8 cellular contexts compared by ENCODE assay signal in the genomic region with DNA sequence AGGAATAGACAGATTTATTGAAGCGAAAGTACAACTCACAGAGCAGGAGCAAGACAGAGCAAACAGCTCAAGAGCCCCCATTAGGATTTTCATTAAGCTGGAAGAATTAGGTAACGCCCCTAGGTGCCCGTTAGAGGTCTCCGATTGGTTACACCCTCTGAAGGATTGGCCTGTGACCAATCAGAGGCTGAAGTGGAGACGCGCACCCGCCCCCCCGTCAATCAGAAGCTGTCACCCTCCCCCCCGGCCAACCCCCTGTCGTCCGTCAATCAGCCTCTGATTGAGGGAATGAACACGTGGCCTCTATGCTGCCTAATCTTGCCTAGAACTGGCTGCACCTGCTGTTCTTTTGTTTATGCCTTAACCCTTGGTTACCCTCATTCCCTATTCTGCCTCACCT. TPM values are rescaled to one million over a fixed set of nuclear protein-coding genes. Genes with fewer than 3 reads are reported as not detected.
DNase-seq lines count a peak whose midpoint lies in the region; ATAC-seq and TF ChIP-seq lines count a peak whose summit lies in the region.
"Not testable (repeated sequence)": the region's sequence is repeated elsewhere in the genome, so short reads cannot be mapped to it uniquely, and the experiment has no call there.

No MANE protein-coding gene starts in this region.

- intact Hi-C loops in activated CD4-positive, alpha-beta T cell treated with anti-CD3 and anti-CD28 coated beads, Interleukin-2, amount 10 ng/mL, durations not matched to agents 24 days and 14 days (cut with micrococcal nuclease); testis (cut with DNase I; ENCODE audit: low total_unique reads): not testable (repeated sequence)

- not testable (repeated sequence) for H3K4me3 ChIP-seq in testis

- POLR2A ChIA-PET in activated naive CD8-positive, alpha-beta T cell treated with anti-CD3 and anti-CD28 coated beads, Interleukin-2, amount 10 ng/mL, durations not matched to agents 7 days and 5 days (lab: Charles Lee): not testable (repeated sequence)

- H3K9me3 ChIP-seq in testis: not testable (repeated sequence)

- WGBS in testis, 2 donors: 26 to 55% methylated on average over 10 to 12 of the region's 12 CpGs

- not testable (repeated sequence) for H3K4me1 ChIP-seq in testis

- H3K4me1 Mint-ChIP-seq in activated CD4-positive, alpha-beta T cell treated with anti-CD3 and anti-CD28 coated beads, Interleukin-2, amount 10 ng/mL, durations not matched to agents 24 days and 14 days; activated naive CD8-positive, alpha-beta T cell treated with anti-CD3 and anti-CD28 coated beads, Interleukin-2, amount 10 ng/mL, durations not matched to agents 7 days and 5 days; nephron: not testable (repeated sequence)

- not testable (repeated sequence) for H3K36me3 ChIP-seq in testis (ENCODE audit: low read depth, missing control alignments)

- not testable (repeated sequence) for TF ChIP-seq CTCF in nephron (IDR thresholded peaks at IDR 0.05; ENCODE audit: unreplicated experiment in 3 of 3); testis (IDR thresholded peaks at IDR 0.05)

- not testable (repeated sequence) for H3K27ac ChIP-seq in testis

- not testable (repeated sequence) for H3K27me3 ChIP-seq in testis

- not testable (repeated sequence) for TF ChIP-seq POLR2A in testis (IDR thresholded peaks at IDR 0.05)

- peaks cover 13% of the 10 kb centered on the region for H3K27me3 Mint-ChIP-seq in activated CD4-positive, alpha-beta T cell treated with anti-CD3 and anti-CD28 coated beads, Interleukin-2, amount 10 ng/mL, durations not matched to agents 24 days and 14 days
- H3K27me3 Mint-ChIP-seq in activated naive CD8-positive, alpha-beta T cell treated with anti-CD3 and anti-CD28 coated beads, Interleukin-2, amount 10 ng/mL, durations not matched to agents 7 days and 5 days: peaks cover 16% of the 10 kb centered on the region
- H3K27me3 Mint-ChIP-seq in nephron (ENCODE audit: low read depth): peaks cover 36% of the 10 kb centered on the region

- H3K27ac Mint-ChIP-seq in activated CD4-positive, alpha-beta T cell treated with anti-CD3 and anti-CD28 coated beads, Interleukin-2, amount 10 ng/mL, durations not matched to agents 24 days and 14 days; activated naive CD8-positive, alpha-beta T cell treated with anti-CD3 and anti-CD28 coated beads, Interleukin-2, amount 10 ng/mL, durations not matched to agents 7 days and 5 days: not testable (repeated sequence)
- H3K27ac Mint-ChIP-seq in nephron: peak overlapping the region in 1 of 3 experiments; percentile 59

- DNase-seq in DMS153 treated with DMSO at 0.1 percent for 48 hours (lab: John Stamatoyannopoulos, UW; ENCODE audit: unreplicated experiment) (peak; percentile 29), NCI-H1417 (lab: John Stamatoyannopoulos, UW) (peak in 2 of 3 experiments; percentile 88 to 97), NCI-H510A treated with DMSO at 0.1 percent for 48 hours (lab: John Stamatoyannopoulos, UW) (peak; percentile 65), hippocampal formation (lab: John Stamatoyannopoulos, UW) (peak; percentile 1 to 10), testis (peak; percentile 52)
- not testable (repeated sequence) for DNase-seq in activated CD4-positive, alpha-beta T cell treated with anti-CD3 and anti-CD28 coated beads, Interleukin-2, amount 10 ng/mL, durations not matched to agents 24 days and 14 days; activated naive CD8-positive, alpha-beta T cell treated with anti-CD3 and anti-CD28 coated beads, Interleukin-2, amount 10 ng/mL, durations not matched to agents 7 days and 5 days

- not testable (repeated sequence) for H3K9me3 Mint-ChIP-seq in activated CD4-positive, alpha-beta T cell treated with anti-CD3 and anti-CD28 coated beads, Interleukin-2, amount 10 ng/mL, durations not matched to agents 24 days and 14 days; activated naive CD8-positive, alpha-beta T cell treated with anti-CD3 and anti-CD28 coated beads, Interleukin-2, amount 10 ng/mL, durations not matched to agents 7 days and 5 days; nephron

- ATAC-seq in activated naive CD8-positive, alpha-beta T cell treated with anti-CD3 and anti-CD28 coated beads, Interleukin-2, amount 10 ng/mL, durations not matched to agents 7 days and 5 days (ENCODE audit: low read depth): not testable (repeated sequence)

- H3K4me3 Mint-ChIP-seq in activated CD4-positive, alpha-beta T cell treated with anti-CD3 and anti-CD28 coated beads, Interleukin-2, amount 10 ng/mL, durations not matched to agents 24 days and 14 days: peak overlapping the region; percentile 44
- peak overlapping the region; percentile 20 for H3K4me3 Mint-ChIP-seq in activated naive CD8-positive, alpha-beta T cell treated with anti-CD3 and anti-CD28 coated beads, Interleukin-2, amount 10 ng/mL, durations not matched to agents 7 days and 5 days
- H3K4me3 Mint-ChIP-seq in nephron: peak overlapping the region; percentile 58 to 82 (median 79)

- not testable (repeated sequence) for H3K36me3 Mint-ChIP-seq in activated CD4-positive, alpha-beta T cell treated with anti-CD3 and anti-CD28 coated beads, Interleukin-2, amount 10 ng/mL, durations not matched to agents 24 days and 14 days (ENCODE audit: low read depth); activated naive CD8-positive, alpha-beta T cell treated with anti-CD3 and anti-CD28 coated beads, Interleukin-2, amount 10 ng/mL, durations not matched to agents 7 days and 5 days; nephron (ENCODE audit: low read depth)

RNA-seq across cellular contexts. Expression of a gene that starts 1.1 kb away (rescaled TPM):
- total RNA-seq in activated CD4-positive, alpha-beta T cell treated with anti-CD3 and anti-CD28 coated beads, Interleukin-2, amount 10 ng/mL, durations not matched to agents 24 days and 14 days: 78.1 and 83.8 TPM in 2 replicates
- 10 to 100 TPM; 64.0 to 87.4 TPM for total RNA-seq in activated naive CD8-positive, alpha-beta T cell treated with anti-CD3 and anti-CD28 coated beads, Interleukin-2, amount 10 ng/mL, durations not matched to agents 7 days and 5 days
- total RNA-seq in testis: 10 to 100 TPM; 36.0 to 51.2 TPM
- polyA plus RNA-seq in testis (ENCODE audit: insufficient read depth, low read depth, low replicate concordance): 58.7 TPM

Comparison
In these comparisons a context has a peak if more than half of its experiments do, and no peak if none do; other contexts are left out.
1. H3K4me3 Mint-ChIP-seq: peak in every context shown above with its lines; median percentile 79 in nephron; 44 in activated CD4-positive, alpha-beta T cell treated with anti-CD3 and anti-CD28 coated beads, Interleukin-2, amount 10 ng/mL, durations not matched to agents 24 days and 14 days; 20 in activated naive CD8-positive, alpha-beta T cell treated with anti-CD3 and anti-CD28 coated beads, Interleukin-2, amount 10 ng/mL, durations not matched to agents 7 days and 5 days.